3 cellular contexts compared by ENCODE assay signal in the genomic region with DNA sequence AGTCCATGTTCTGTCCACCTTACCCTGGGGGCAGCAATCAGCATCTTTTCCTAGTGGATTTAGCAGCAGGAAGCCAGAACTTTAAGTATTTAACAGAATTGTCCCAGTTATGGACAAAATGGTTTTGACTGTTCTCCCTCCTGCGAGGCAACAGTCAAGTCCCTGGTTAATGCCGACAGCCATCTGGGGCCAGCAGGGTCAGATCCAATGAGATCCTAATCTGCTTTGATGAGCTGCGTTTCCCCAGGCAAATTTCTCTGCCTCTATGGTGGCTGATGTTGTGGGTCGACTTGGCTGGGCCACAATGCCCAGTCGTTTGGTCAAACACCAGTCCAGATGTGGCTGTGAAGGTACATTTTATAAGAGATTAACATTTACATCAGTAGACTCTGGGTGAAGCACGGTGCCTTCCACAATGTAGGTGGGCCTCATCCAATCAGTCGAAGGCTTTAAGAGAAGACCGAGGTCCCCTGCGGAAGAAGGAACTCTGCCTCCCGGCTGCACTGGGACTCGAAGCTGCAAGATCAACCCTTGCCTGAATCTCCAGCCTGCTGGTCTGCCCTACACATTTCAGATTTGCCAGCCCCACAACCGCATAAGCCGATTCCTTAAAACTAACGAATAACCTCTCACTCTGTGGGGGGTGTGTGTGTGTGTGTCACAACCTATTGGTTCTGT.
A peak's percentile ranks its signal among the peaks of the same experiment; 100 is the strongest.
TF ChIP-seq lines count a peak whose summit lies in the region.

No MANE protein-coding gene starts in this region.

TF ChIP-seq in SK-N-SH, 30 proteins besides CTCF, POLR2A, EP300 and RAD21 (continued from another document and continues in another):
- TF ChIP-seq JUND (IDR thresholded peaks at IDR 0.05) (no peak), SIN3A (IDR thresholded peaks at IDR 0.05; ENCODE audit: borderline replicate concordance, low read depth, low read length) (no peak), NFIC (IDR thresholded peaks at IDR 0.05; ENCODE audit: borderline replicate concordance) (no peak), NRF1 (IDR thresholded peaks at IDR 0.05; ENCODE audit: low read depth, low read length) (no peak), GATA2 (CRISPR knock-in tag; IDR thresholded peaks at IDR 0.05) (peak; percentile 79), TCF12 (IDR thresholded peaks at IDR 0.05) (no peak), RFX5 (IDR thresholded peaks at IDR 0.05; ENCODE audit: low read length) (no peak), TAF1 (IDR thresholded peaks at IDR 0.05; ENCODE audit: borderline replicate concordance, low read depth, low read length) (no peak), USF1 (IDR thresholded peaks at IDR 0.05; ENCODE audit: borderline replicate concordance, low read depth) (no peak), YY1 (IDR thresholded peaks at IDR 0.05; ENCODE audit: low read depth) (no peak), GABPA (IDR thresholded peaks at IDR 0.05; ENCODE audit: low read depth) (no peak), CHD2 (IDR thresholded peaks at IDR 0.05; ENCODE audit: low read length, partially characterized antibody) (peak; percentile 51), RCOR1 (IDR thresholded peaks at IDR 0.05; ENCODE audit: low read length) (peak; percentile 83; the same call in 1 of the 2 replicates), MEF2A (IDR thresholded peaks at IDR 0.05; ENCODE audit: borderline replicate concordance, low read depth) (no peak), RXRA (IDR thresholded peaks at IDR 0.05; ENCODE audit: borderline replicate concordance, low read depth) (no peak)
- TF ChIP-seq, protein P1, sequence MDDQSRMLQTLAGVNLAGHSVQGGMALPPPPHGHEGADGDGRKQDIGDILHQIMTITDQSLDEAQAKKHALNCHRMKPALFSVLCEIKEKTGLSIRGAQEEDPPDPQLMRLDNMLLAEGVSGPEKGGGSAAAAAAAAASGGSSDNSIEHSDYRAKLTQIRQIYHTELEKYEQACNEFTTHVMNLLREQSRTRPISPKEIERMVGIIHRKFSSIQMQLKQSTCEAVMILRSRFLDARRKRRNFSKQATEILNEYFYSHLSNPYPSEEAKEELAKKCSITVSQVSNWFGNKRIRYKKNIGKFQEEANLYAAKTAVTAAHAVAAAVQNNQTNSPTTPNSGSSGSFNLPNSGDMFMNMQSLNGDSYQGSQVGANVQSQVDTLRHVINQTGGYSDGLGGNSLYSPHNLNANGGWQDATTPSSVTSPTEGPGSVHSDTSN (IDR thresholded peaks at IDR 0.05), result no peak
- TF ChIP-seq, protein P2, sequence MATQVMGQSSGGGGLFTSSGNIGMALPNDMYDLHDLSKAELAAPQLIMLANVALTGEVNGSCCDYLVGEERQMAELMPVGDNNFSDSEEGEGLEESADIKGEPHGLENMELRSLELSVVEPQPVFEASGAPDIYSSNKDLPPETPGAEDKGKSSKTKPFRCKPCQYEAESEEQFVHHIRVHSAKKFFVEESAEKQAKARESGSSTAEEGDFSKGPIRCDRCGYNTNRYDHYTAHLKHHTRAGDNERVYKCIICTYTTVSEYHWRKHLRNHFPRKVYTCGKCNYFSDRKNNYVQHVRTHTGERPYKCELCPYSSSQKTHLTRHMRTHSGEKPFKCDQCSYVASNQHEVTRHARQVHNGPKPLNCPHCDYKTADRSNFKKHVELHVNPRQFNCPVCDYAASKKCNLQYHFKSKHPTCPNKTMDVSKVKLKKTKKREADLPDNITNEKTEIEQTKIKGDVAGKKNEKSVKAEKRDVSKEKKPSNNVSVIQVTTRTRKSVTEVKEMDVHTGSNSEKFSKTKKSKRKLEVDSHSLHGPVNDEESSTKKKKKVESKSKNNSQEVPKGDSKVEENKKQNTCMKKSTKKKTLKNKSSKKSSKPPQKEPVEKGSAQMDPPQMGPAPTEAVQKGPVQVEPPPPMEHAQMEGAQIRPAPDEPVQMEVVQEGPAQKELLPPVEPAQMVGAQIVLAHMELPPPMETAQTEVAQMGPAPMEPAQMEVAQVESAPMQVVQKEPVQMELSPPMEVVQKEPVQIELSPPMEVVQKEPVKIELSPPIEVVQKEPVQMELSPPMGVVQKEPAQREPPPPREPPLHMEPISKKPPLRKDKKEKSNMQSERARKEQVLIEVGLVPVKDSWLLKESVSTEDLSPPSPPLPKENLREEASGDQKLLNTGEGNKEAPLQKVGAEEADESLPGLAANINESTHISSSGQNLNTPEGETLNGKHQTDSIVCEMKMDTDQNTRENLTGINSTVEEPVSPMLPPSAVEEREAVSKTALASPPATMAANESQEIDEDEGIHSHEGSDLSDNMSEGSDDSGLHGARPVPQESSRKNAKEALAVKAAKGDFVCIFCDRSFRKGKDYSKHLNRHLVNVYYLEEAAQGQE (IDR thresholded peaks at IDR 0.05; ENCODE audit: low read depth, low read length), result no peak

TF ChIP-seq in SK-N-SH treated with all-trans-retinoic acid at 6 μM for 48 hours, 23 proteins besides CTCF, POLR2A, EP300 and RAD21 (continued from another document and continues in another):
- no peak for TF ChIP-seq CSRNP3 (CRISPR knock-in tag; IDR thresholded peaks at IDR 0.05)
- TF ChIP-seq ZC3H10 (CRISPR knock-in tag; IDR thresholded peaks at IDR 0.05), result no peak
- no peak for TF ChIP-seq CREB5 (CRISPR knock-in tag; IDR thresholded peaks at IDR 0.05; ENCODE audit: low read depth)
- no peak for TF ChIP-seq ZFP3 (CRISPR knock-in tag; IDR thresholded peaks at IDR 0.05)
- no peak for TF ChIP-seq TOX (CRISPR knock-in tag; IDR thresholded peaks at IDR 0.05; ENCODE audit: borderline replicate concordance)
- no peak for TF ChIP-seq RARB (CRISPR knock-in tag; IDR thresholded peaks at IDR 0.05)
- no peak for TF ChIP-seq GLIS3 (CRISPR knock-in tag; IDR thresholded peaks at IDR 0.05)
- TF ChIP-seq ZNF8 (CRISPR knock-in tag; IDR thresholded peaks at IDR 0.05), result no peak
- no peak for TF ChIP-seq ESRRG (CRISPR knock-in tag; IDR thresholded peaks at IDR 0.05)
- TF ChIP-seq PATZ1 (CRISPR knock-in tag; IDR thresholded peaks at IDR 0.05; ENCODE audit: borderline replicate concordance), result no peak
- no peak for TF ChIP-seq OSR1 (CRISPR knock-in tag; IDR thresholded peaks at IDR 0.05)
- TF ChIP-seq ZFP30 (CRISPR knock-in tag; IDR thresholded peaks at IDR 0.05), result no peak
- no peak for TF ChIP-seq ZNF565 (CRISPR knock-in tag; conservative IDR thresholded peaks at IDR 0.05; ENCODE audit: low read depth)
- TF ChIP-seq CSDC2 (CRISPR knock-in tag; IDR thresholded peaks at IDR 0.05), result no peak

TF ChIP-seq in K562, 482 proteins besides CTCF, POLR2A, EP300 and RAD21 (continued from another document):
- TF ChIP-seq, protein P3, sequence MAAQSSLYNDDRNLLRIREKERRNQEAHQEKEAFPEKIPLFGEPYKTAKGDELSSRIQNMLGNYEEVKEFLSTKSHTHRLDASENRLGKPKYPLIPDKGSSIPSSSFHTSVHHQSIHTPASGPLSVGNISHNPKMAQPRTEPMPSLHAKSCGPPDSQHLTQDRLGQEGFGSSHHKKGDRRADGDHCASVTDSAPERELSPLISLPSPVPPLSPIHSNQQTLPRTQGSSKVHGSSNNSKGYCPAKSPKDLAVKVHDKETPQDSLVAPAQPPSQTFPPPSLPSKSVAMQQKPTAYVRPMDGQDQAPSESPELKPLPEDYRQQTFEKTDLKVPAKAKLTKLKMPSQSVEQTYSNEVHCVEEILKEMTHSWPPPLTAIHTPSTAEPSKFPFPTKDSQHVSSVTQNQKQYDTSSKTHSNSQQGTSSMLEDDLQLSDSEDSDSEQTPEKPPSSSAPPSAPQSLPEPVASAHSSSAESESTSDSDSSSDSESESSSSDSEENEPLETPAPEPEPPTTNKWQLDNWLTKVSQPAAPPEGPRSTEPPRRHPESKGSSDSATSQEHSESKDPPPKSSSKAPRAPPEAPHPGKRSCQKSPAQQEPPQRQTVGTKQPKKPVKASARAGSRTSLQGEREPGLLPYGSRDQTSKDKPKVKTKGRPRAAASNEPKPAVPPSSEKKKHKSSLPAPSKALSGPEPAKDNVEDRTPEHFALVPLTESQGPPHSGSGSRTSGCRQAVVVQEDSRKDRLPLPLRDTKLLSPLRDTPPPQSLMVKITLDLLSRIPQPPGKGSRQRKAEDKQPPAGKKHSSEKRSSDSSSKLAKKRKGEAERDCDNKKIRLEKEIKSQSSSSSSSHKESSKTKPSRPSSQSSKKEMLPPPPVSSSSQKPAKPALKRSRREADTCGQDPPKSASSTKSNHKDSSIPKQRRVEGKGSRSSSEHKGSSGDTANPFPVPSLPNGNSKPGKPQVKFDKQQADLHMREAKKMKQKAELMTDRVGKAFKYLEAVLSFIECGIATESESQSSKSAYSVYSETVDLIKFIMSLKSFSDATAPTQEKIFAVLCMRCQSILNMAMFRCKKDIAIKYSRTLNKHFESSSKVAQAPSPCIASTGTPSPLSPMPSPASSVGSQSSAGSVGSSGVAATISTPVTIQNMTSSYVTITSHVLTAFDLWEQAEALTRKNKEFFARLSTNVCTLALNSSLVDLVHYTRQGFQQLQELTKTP (IDR thresholded peaks at IDR 0.05; ENCODE audit: low read depth in 1 of 2, partially characterized antibody in 2 of 2), result no peak
